Comparison of ENCODE assay signal across 2 cellular contexts in genomic region chr10:93097386-93097785, GRCh38.
TF ChIP-seq lines count a peak whose summit lies in the region.

No MANE protein-coding gene starts in this region.

TF ChIP-seq in HEK293, 187 proteins besides CTCF, POLR2A, EP300 and RAD21:
- TF ChIP-seq ZBTB26 (tag by site-specific recombination; optimal IDR thresholded peaks at IDR 0.05) (no peak), SCRT2 (tag by site-specific recombination; IDR thresholded peaks at IDR 0.05) (peak; percentile 34; the same call in 1 of the 2 replicates), SP7 (tag by site-specific recombination; IDR thresholded peaks at IDR 0.05) (no peak), ZNF692 (tag by site-specific recombination; IDR thresholded peaks at IDR 0.05) (no peak), ZNF292 (tag by site-specific recombination; IDR thresholded peaks at IDR 0.05; ENCODE audit: borderline replicate concordance, low read depth) (no peak), ZNF707 (tag by site-specific recombination; IDR thresholded peaks at IDR 0.05) (no peak), ZIC2 (tag by site-specific recombination; IDR thresholded peaks at IDR 0.05) (no peak)

TF ChIP-seq in H1, 55 proteins besides CTCF, POLR2A, EP300 and RAD21 (continued from another document):
- TF ChIP-seq PHF8 (conservative IDR thresholded peaks at IDR 0.05; ENCODE audit: low read depth, low read length): no peak
- TF ChIP-seq CEBPB (IDR thresholded peaks at IDR 0.05; ENCODE audit: low read depth, low read length): no peak
- no peak for TF ChIP-seq EGR1 (IDR thresholded peaks at IDR 0.05; ENCODE audit: borderline replicate concordance, low read depth, low read length)
